In genomic region chr7:40095695-40096327, GRCh38 we compare ENCODE assay signal across 15 cellular contexts. TPM values are rescaled to one million over a fixed set of nuclear protein-coding genes. Genes with fewer than 3 reads are reported as not detected.
DNase-seq lines count a peak whose midpoint lies in the region; ATAC-seq and TF ChIP-seq lines count a peak whose summit lies in the region.
"Had no signal": no experiment of that assay in that cellular context is flagged by ENCODE, and none has a peak within 500 bp of the region (broad histone marks: within the 10 kb centered on the region; RNA-seq: fewer than 3 reads in every experiment).

No MANE protein-coding gene starts in this region.

- 0 to 9% methylated on average over 1 of the region's 1 CpG for WGBS in body of pancreas, 2 donors
- 7% methylated on average over 1 of the region's 1 CpG for WGBS in liver

- H3K27me3 ChIP-seq in cardiac muscle cell, result no peaks in the 10 kb centered on the region
- no peaks in the 10 kb centered on the region for H3K27me3 ChIP-seq in body of pancreas
- no peaks in the 10 kb centered on the region for H3K27me3 ChIP-seq in liver (ENCODE audit: control insufficient read depth in 4 of 4, insufficient read depth in 4 of 4, low read length in 3 of 4)

- no peak overlapping the region for H3K27ac Mint-ChIP-seq in nephron progenitor cell

- TF ChIP-seq POLR2A in body of pancreas (IDR thresholded peaks at IDR 0.05), result no peak

- no peak for ATAC-seq in Right ventricle myocardium superior (ENCODE audit: poor library complexity)
- no peak for ATAC-seq in body of pancreas
- ATAC-seq: A549 had no signal

- H3K9me3 Mint-ChIP-seq in nephron progenitor cell, result no peaks in the 10 kb centered on the region
- H3K9me3 Mint-ChIP-seq: CD14-positive monocyte had no signal

- H3K9ac ChIP-seq in liver (ENCODE audit: low read depth in 1 of 2, low read length in 2 of 2), result peak overlapping the region in 1 of 2 donors; percentile 63

- H3K4me1 ChIP-seq in cardiac muscle cell (ENCODE audit: low read depth) (peaks cover 12% of the 10 kb centered on the region), HEK293 (ENCODE audit: control insufficient read depth, insufficient read depth, low read length) (peaks cover 10% of the 10 kb centered on the region), body of pancreas (peaks cover 45% of the 10 kb centered on the region), liver (ENCODE audit: control insufficient read depth in 4 of 4, insufficient read depth in 4 of 4, low read length in 3 of 4) (peaks cover 16 to 60% (median 52%) of the 10 kb centered on the region in 4 donors)
- H3K4me1 ChIP-seq: A549 had no signal

- POLR2A ChIA-PET in HEK293 (lab: Yijun Ruan, JAX), result no interaction called here

- no peak overlapping the region for H3K4me3 ChIP-seq in cardiac muscle cell
- H3K4me3 ChIP-seq in HEK293 (ENCODE audit: low read depth, low read length), result no peak overlapping the region
- no peak overlapping the region for H3K4me3 ChIP-seq in body of pancreas
- peak overlapping the region in 2 of 3 donors; percentile 1 to 31 for H3K4me3 ChIP-seq in liver (ENCODE audit: low read depth in 1 of 3, low read length in 3 of 3)
- H3K4me3 ChIP-seq: A549 had no signal

- no peak for TF ChIP-seq RAD21 in liver (IDR thresholded peaks at IDR 0.05)

- no peak for TF ChIP-seq CTCF in cardiac muscle cell (IDR thresholded peaks at IDR 0.05; ENCODE audit: low read depth, low read length)
- TF ChIP-seq CTCF in HEK293 (tag by site-specific recombination; IDR thresholded peaks at IDR 0.05), result no peak
- TF ChIP-seq CTCF in body of pancreas (IDR thresholded peaks at IDR 0.05), result no peak
- no peak for TF ChIP-seq CTCF in liver (IDR thresholded peaks at IDR 0.05; ENCODE audit: low read depth, low read length, missing input control)
- TF ChIP-seq CTCF in nephron progenitor cell (IDR thresholded peaks at IDR 0.05), result no peak

- H3K36me3 Mint-ChIP-seq in nephron progenitor cell (ENCODE audit: low read depth), result peaks cover 37% of the 10 kb centered on the region

- intact Hi-C loops in Right ventricle myocardium superior (cut with DNase I) (no loop called here), body of pancreas (cut with DNase I) (no loop called here)

- H3K4me3 Mint-ChIP-seq in nephron progenitor cell, result no peak overlapping the region
- H3K4me3 Mint-ChIP-seq: CD14-positive monocyte had no signal

- no peaks in the 10 kb centered on the region for H3K27me3 Mint-ChIP-seq in nephron progenitor cell (ENCODE audit: low read depth, poor library complexity)

- DNase-seq in cardiac muscle cell (ENCODE audit: low read depth in 1 of 2, low spot score in 1 of 2), result no peak
- no peak for DNase-seq in Right ventricle myocardium superior
- no peak for DNase-seq in body of pancreas
- DNase-seq in DMS79 treated with DMSO at 0.1 percent for 48 hours (lab: John Stamatoyannopoulos, UW), result no peak
- no peak for DNase-seq in NCI-H524 (lab: John Stamatoyannopoulos, UW)
- DNase-seq in nephron progenitor cell, result no peak
- DNase-seq: DMS79, Karpas-422, NCI-H187 treated with DMSO at 0.1 percent for 48 hours, NCI-H2171, NCI-H446 treated with DMSO at 0.1 percent for 48 hours had no signal

- CTCF ChIA-PET in HEK293 (lab: Yijun Ruan, JAX), result no interaction called here

- H3K27ac ChIP-seq in cardiac muscle cell (peak overlapping the region; percentile 27), HEK293 (ENCODE audit: extremely low read depth, low read depth, low read length) (no peak overlapping the region), body of pancreas (peak overlapping the region in 3 of 4 donors; percentile 5 to 17 (median 10)), liver (ENCODE audit: low read depth in 1 of 2, low read length in 2 of 2) (peak overlapping the region; percentile 76 to 84)
- H3K27ac ChIP-seq: A549 had no signal

- H3K9me3 ChIP-seq in cardiac muscle cell (ENCODE audit: low read depth), result no peaks in the 10 kb centered on the region
- H3K9me3 ChIP-seq in HEK293 (ENCODE audit: control insufficient read depth, insufficient read depth, low read depth, low read length), result no peaks in the 10 kb centered on the region
- H3K9me3 ChIP-seq in body of pancreas, result no peaks in the 10 kb centered on the region
- no peaks in the 10 kb centered on the region for H3K9me3 ChIP-seq in liver (ENCODE audit: control insufficient read depth in 4 of 4, low read length in 3 of 4)
- H3K9me3 ChIP-seq: A549 had no signal

- H3K36me3 ChIP-seq in cardiac muscle cell, result peaks cover 28% of the 10 kb centered on the region
- peaks cover 19 to 37% of the 10 kb centered on the region in 2 experiments for H3K36me3 ChIP-seq in HEK293 (ENCODE audit: control insufficient read depth in 2 of 2, insufficient read depth in 1 of 2, low read length in 2 of 2)
- peaks cover 0 to 15% of the 10 kb centered on the region in 2 donors for H3K36me3 ChIP-seq in body of pancreas (replicated peaks in 1 of 2; ENCODE audit: insufficient read depth in 1 of 2, low read depth in 2 of 2)
- H3K36me3 ChIP-seq in liver (ENCODE audit: control insufficient read depth in 4 of 4, insufficient read depth in 3 of 4, low read depth in 1 of 4, low read length in 3 of 4), result peaks cover 2 to 16% (median 12%) of the 10 kb centered on the region in 4 donors

- no peaks in the 10 kb centered on the region for H3K4me1 Mint-ChIP-seq in nephron progenitor cell
- H3K4me1 Mint-ChIP-seq: CD14-positive monocyte had no signal

TF ChIP-seq in HEK293, 187 proteins besides CTCF, POLR2A, EP300 and RAD21:
- TF ChIP-seq PRDM1 (tag by site-specific recombination; IDR thresholded peaks at IDR 0.05) (peak; percentile 72), ZFP69B (tag by site-specific recombination; IDR thresholded peaks at IDR 0.05) (no peak), ZNF48 (tag by site-specific recombination; IDR thresholded peaks at IDR 0.05) (no peak)
TF ChIP-seq in HEK293: peak in this region for 1.

TF ChIP-seq in liver, 16 proteins besides CTCF, POLR2A, EP300 and RAD21 (continues in another document):
- TF ChIP-seq HNF4G (IDR thresholded peaks at IDR 0.05) (no peak), HNF4A (conservative IDR thresholded peaks at IDR 0.05) (peak in 1 of 2 donors; percentile 35), RXRA (IDR thresholded peaks at IDR 0.05) (peak; percentile 80), TAF1 (conservative IDR thresholded peaks at IDR 0.05) (no peak), SP1 (IDR thresholded peaks at IDR 0.05) (peak; percentile 62), FOXA1 (IDR thresholded peaks at IDR 0.05) (no peak), FOXA2 (IDR thresholded peaks at IDR 0.05) (no peak), JUND (IDR thresholded peaks at IDR 0.05) (no peak), NR2F2 (IDR thresholded peaks at IDR 0.05) (no peak), EGR1 (IDR thresholded peaks at IDR 0.05; ENCODE audit: low read depth in 2 of 2) (no peak)
- TF ChIP-seq, protein P1, sequence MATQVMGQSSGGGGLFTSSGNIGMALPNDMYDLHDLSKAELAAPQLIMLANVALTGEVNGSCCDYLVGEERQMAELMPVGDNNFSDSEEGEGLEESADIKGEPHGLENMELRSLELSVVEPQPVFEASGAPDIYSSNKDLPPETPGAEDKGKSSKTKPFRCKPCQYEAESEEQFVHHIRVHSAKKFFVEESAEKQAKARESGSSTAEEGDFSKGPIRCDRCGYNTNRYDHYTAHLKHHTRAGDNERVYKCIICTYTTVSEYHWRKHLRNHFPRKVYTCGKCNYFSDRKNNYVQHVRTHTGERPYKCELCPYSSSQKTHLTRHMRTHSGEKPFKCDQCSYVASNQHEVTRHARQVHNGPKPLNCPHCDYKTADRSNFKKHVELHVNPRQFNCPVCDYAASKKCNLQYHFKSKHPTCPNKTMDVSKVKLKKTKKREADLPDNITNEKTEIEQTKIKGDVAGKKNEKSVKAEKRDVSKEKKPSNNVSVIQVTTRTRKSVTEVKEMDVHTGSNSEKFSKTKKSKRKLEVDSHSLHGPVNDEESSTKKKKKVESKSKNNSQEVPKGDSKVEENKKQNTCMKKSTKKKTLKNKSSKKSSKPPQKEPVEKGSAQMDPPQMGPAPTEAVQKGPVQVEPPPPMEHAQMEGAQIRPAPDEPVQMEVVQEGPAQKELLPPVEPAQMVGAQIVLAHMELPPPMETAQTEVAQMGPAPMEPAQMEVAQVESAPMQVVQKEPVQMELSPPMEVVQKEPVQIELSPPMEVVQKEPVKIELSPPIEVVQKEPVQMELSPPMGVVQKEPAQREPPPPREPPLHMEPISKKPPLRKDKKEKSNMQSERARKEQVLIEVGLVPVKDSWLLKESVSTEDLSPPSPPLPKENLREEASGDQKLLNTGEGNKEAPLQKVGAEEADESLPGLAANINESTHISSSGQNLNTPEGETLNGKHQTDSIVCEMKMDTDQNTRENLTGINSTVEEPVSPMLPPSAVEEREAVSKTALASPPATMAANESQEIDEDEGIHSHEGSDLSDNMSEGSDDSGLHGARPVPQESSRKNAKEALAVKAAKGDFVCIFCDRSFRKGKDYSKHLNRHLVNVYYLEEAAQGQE (IDR thresholded peaks at IDR 0.05), result no peak
- TF ChIP-seq, protein P2, sequence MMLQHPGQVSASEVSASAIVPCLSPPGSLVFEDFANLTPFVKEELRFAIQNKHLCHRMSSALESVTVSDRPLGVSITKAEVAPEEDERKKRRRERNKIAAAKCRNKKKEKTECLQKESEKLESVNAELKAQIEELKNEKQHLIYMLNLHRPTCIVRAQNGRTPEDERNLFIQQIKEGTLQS (IDR thresholded peaks at IDR 0.05), result peak; percentile 30
- TF ChIP-seq, protein P3, sequence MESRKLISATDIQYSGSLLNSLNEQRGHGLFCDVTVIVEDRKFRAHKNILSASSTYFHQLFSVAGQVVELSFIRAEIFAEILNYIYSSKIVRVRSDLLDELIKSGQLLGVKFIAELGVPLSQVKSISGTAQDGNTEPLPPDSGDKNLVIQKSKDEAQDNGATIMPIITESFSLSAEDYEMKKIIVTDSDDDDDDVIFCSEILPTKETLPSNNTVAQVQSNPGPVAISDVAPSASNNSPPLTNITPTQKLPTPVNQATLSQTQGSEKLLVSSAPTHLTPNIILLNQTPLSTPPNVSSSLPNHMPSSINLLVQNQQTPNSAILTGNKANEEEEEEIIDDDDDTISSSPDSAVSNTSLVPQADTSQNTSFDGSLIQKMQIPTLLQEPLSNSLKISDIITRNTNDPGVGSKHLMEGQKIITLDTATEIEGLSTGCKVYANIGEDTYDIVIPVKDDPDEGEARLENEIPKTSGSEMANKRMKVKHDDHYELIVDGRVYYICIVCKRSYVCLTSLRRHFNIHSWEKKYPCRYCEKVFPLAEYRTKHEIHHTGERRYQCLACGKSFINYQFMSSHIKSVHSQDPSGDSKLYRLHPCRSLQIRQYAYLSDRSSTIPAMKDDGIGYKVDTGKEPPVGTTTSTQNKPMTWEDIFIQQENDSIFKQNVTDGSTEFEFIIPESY (IDR thresholded peaks at IDR 0.05), result no peak

RNA-seq across cellular contexts. Expression of gene MPLKIP, which starts 38.6 kb away (rescaled TPM):
- total RNA-seq in cardiac muscle cell, result 79.9 and 84.7 TPM in 2 replicates
- polyA plus RNA-seq in cardiac muscle cell, result 79.5 and 88.4 TPM in 2 replicates
- total RNA-seq in Right ventricle myocardium superior, result 13.6 TPM
- total RNA-seq in body of pancreas, result 1 to 10 TPM; 4.6 to 9.9 TPM
- total RNA-seq in liver, result 10 to 100 TPM; 20.5 to 35.4 TPM
- polyA plus RNA-seq in liver, result 10 to 100 TPM; 27.9 to 45.0 TPM

RNA-seq across cellular contexts. Expression of gene SUGCT, which starts 39.0 kb away (rescaled TPM):
- total RNA-seq in cardiac muscle cell, result 13.5 and 21.4 TPM in 2 replicates
- 57.8 and 101 TPM in 2 replicates for polyA plus RNA-seq in cardiac muscle cell
- total RNA-seq in Right ventricle myocardium superior, result 8.4 TPM
- total RNA-seq in body of pancreas, result 1 to 10 TPM in 1 of 2 donors, under 1 TPM in 1; 0.78 to 1.3 TPM
- total RNA-seq in liver, result 10 to 100 TPM in 1 of 2 donors, 1 to 10 TPM in 1; 6.2 to 11.0 TPM
- 10 to 100 TPM in 1 of 2 donors, 1 to 10 TPM in 1; 8.8 to 11.9 TPM for polyA plus RNA-seq in liver
- polyA plus RNA-seq: CD14-positive monocyte had no signal

Comparison
In these comparisons a context has a peak if more than half of its experiments do, and no peak if none do; other contexts are left out.
1. H3K4me3 ChIP-seq: peak in liver (2 of 3); none in cardiac muscle cell (single experiment), HEK293 (single experiment) and body of pancreas (0 of 2).